ENCODE assay signal across 28 cellular contexts in the genomic region with DNA sequence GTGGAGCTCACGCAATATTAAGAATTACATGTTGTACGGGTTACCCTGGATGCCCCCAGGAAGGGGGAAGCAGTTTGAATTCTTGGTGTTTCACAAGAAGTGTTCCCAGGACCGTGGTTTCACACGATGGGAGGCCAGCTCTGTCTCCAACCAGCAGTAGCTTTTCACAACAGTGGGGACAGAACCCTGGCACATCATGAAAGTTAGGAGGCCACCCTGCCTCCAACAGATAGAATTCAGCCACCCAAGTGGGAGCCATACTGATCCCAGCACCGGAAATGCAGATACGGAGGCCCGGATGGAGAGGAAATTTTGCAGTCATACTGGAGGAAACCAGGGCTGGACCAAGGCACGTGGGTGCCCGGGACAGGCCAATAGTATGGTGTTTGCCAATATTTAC.
"Had no signal": no experiment of that assay in that cellular context is flagged by ENCODE, and none has a peak within 500 bp of the region (broad histone marks: within the 10 kb centered on the region; RNA-seq: fewer than 3 reads in every experiment).

No MANE protein-coding gene starts in this region.

- H3K4me3 ChIP-seq: left lung, lower lobe of right lung, neural progenitor cell, right atrium auricular region, stomach, tibial artery had no signal

- H3K36me3 ChIP-seq: left lung, lower lobe of right lung, neural progenitor cell, right atrium auricular region, stomach, tibial artery had no signal

- H3K4me1 ChIP-seq: neural progenitor cell, stomach, tibial artery had no signal

- ATAC-seq: activated CD4-positive, CD25-positive, alpha-beta regulatory T cell treated with anti-CD3 and anti-CD28 coated beads, Interleukin-2, amount 50 U/mL, for 24 hours; activated naive CD8-positive, alpha-beta T cell treated with anti-CD3 and anti-CD28 coated beads, Interleukin-2, amount 50 U/mL, for 24 hours; activated T-cell treated with anti-CD3 and anti-CD28 coated beads, Interleukin-2, amount 50 U/mL, for 4 hours; effector memory CD8-positive, alpha-beta T cell; esophagus mucosa; left lung; natural killer cell; stimulated activated naive B cell treated with anti-CD40 and anti-IgM and Interleukin-4, amounts not matched to agents 10 μg/mL and 1 μg/mL and 100 μg/mL, for 72 hours had no signal

- H3K36me3 Mint-ChIP-seq: activated CD4-positive, alpha-beta memory T cell treated with anti-CD3 and anti-CD28 coated beads for 36 hours; activated naive CD4-positive, alpha-beta T cell treated with anti-CD3 and anti-CD28 coated beads, Interleukin-2, amount 50 U/mL, for 24 hours; natural killer cell; neural progenitor cell had no signal

- H3K9me3 ChIP-seq: left lung, lower lobe of right lung, right atrium auricular region, stomach, tibial artery had no signal

- H3K27ac Mint-ChIP-seq: activated CD4-positive, alpha-beta memory T cell treated with anti-CD3 and anti-CD28 coated beads for 36 hours; activated CD4-positive, alpha-beta T cell treated with anti-CD3 and anti-CD28 coated beads, Interleukin-2, amount 10 ng/mL, durations not matched to agents 24 days and 14 days; activated naive CD4-positive, alpha-beta T cell treated with anti-CD3 and anti-CD28 coated beads, Interleukin-2, amount 50 U/mL, for 24 hours; activated naive CD8-positive, alpha-beta T cell treated with anti-CD3 and anti-CD28 coated beads, Interleukin-2, amount 50 U/mL, for 24 hours; activated T-helper 2 cell treated with anti-CD3 and anti-CD28 coated beads, Interferon-gamma antibody, Interleukin-2, Interleukin-4, amounts not matched to agents 10 μg/mL and 5 μg/mL and 100 μg/mL, durations not matched to agents 14 hours and 24 hours and 36 hours; effector memory CD8-positive, alpha-beta T cell; natural killer cell; neural progenitor cell; stimulated activated naive B cell treated with anti-CD40 and anti-IgM and Interleukin-4, amounts not matched to agents 10 μg/mL and 1 μg/mL and 100 μg/mL, for 72 hours; T-helper 2 cell treated with Interferon-gamma antibody and Interleukin-4, amounts not matched to agents 5 μg/mL and 100 μg/mL, for 36 hours had no signal

- H3K27me3 ChIP-seq: right atrium auricular region had no signal

- DNase-seq: activated CD4-positive, alpha-beta memory T cell treated with anti-CD3 and anti-CD28 coated beads for 36 hours; activated CD4-positive, alpha-beta T cell treated with anti-CD3 and anti-CD28 coated beads, Interleukin-2, amount 10 ng/mL, durations not matched to agents 24 days and 14 days; activated CD8-positive, alpha-beta memory T cell treated with anti-CD3 and anti-CD28 coated beads, Interleukin-2, amount 50 U/mL, for 4 hours; activated naive CD8-positive, alpha-beta T cell treated with anti-CD3 and anti-CD28 coated beads, Interleukin-2, amount 50 U/mL, for 24 hours; activated T-cell treated with anti-CD3 and anti-CD28 coated beads, Interleukin-2, amount 50 U/mL, for 4 hours; amygdala; caudate nucleus; cortex of kidney; effector memory CD8-positive, alpha-beta T cell; kidney glomerular epithelial cell; lower lobe of right lung; mesenchymal stem cell; natural killer cell; occipital lobe; stimulated activated CD4-positive, alpha-beta T cell treated with anti-CD3 and anti-CD28 coated beads, Interleukin-15, amount 100 ng/mL, for 24 hours; stimulated activated CD4-positive, alpha-beta T cell treated with anti-CD3 and anti-CD28 coated beads, Interleukin-2, amount 100 ng/mL, for 24 hours; stimulated activated naive B cell treated with anti-CD40 and anti-IgM and Interleukin-4, amounts not matched to agents 10 μg/mL and 1 μg/mL and 100 μg/mL, for 72 hours; stomach; tibial artery had no signal

- H3K27ac ChIP-seq: left lung, lower lobe of right lung, neural progenitor cell, right atrium auricular region, stomach, tibial artery, VCaP had no signal

- H3K4me3 Mint-ChIP-seq: activated CD4-positive, alpha-beta memory T cell treated with anti-CD3 and anti-CD28 coated beads for 36 hours; activated CD4-positive, alpha-beta T cell treated with anti-CD3 and anti-CD28 coated beads, Interleukin-2, amount 10 ng/mL, durations not matched to agents 24 days and 14 days; activated naive CD4-positive, alpha-beta T cell treated with anti-CD3 and anti-CD28 coated beads, Interleukin-2, amount 50 U/mL, for 24 hours; activated naive CD8-positive, alpha-beta T cell treated with anti-CD3 and anti-CD28 coated beads, Interleukin-2, amount 50 U/mL, for 24 hours; activated T-cell treated with anti-CD3 and anti-CD28 coated beads, Interleukin-2, amount 50 U/mL, for 4 hours; effector memory CD8-positive, alpha-beta T cell; natural killer cell; neural progenitor cell; stimulated activated naive B cell treated with anti-CD40 and anti-IgM and Interleukin-4, amounts not matched to agents 10 μg/mL and 1 μg/mL and 100 μg/mL, for 72 hours; T-helper 2 cell treated with Interferon-gamma antibody and Interleukin-4, amounts not matched to agents 5 μg/mL and 100 μg/mL, for 36 hours had no signal

- H3K4me1 Mint-ChIP-seq: activated naive CD4-positive, alpha-beta T cell treated with anti-CD3 and anti-CD28 coated beads, Interleukin-2, amount 50 U/mL, for 24 hours; natural killer cell; neural progenitor cell had no signal

- H3K9me3 Mint-ChIP-seq: activated CD4-positive, alpha-beta memory T cell treated with anti-CD3 and anti-CD28 coated beads for 36 hours; activated CD4-positive, alpha-beta T cell treated with anti-CD3 and anti-CD28 coated beads, Interleukin-2, amount 10 ng/mL, durations not matched to agents 24 days and 14 days; activated naive CD4-positive, alpha-beta T cell treated with anti-CD3 and anti-CD28 coated beads, Interleukin-2, amount 50 U/mL, for 24 hours; activated naive CD8-positive, alpha-beta T cell treated with anti-CD3 and anti-CD28 coated beads, Interleukin-2, amount 50 U/mL, for 24 hours; activated T-cell treated with anti-CD3 and anti-CD28 coated beads, Interleukin-2, amount 50 U/mL, for 4 hours; activated T-helper 2 cell treated with anti-CD3 and anti-CD28 coated beads, Interferon-gamma antibody, Interleukin-2, Interleukin-4, amounts not matched to agents 10 μg/mL and 5 μg/mL and 100 μg/mL, durations not matched to agents 14 hours and 24 hours and 36 hours; effector memory CD8-positive, alpha-beta T cell; natural killer cell; neural progenitor cell; stimulated activated naive B cell treated with anti-CD40 and anti-IgM and Interleukin-4, amounts not matched to agents 10 μg/mL and 1 μg/mL and 100 μg/mL, for 72 hours; T-helper 2 cell treated with Interferon-gamma antibody and Interleukin-4, amounts not matched to agents 5 μg/mL and 100 μg/mL, for 36 hours had no signal
